Comparison of ENCODE assay signal across 29 cellular contexts in genomic region chr4:14117575-14118228, GRCh38.
DNase-seq lines count a peak whose midpoint lies in the region; ATAC-seq and TF ChIP-seq lines count a peak whose summit lies in the region.
"Had no signal": no experiment of that assay in that cellular context is flagged by ENCODE, and none has a peak within 500 bp of the region (broad histone marks: within the 10 kb centered on the region; RNA-seq: fewer than 3 reads in every experiment).

No MANE protein-coding gene starts in this region.

- DNase-seq in KBM-7 (peak; percentile 10), left ventricle myocardium superior (peak; percentile 27), head of caudate nucleus (no peak)
- DNase-seq in effector memory CD8-positive, alpha-beta T cell: no peak
- no peak for DNase-seq in CD8-positive, alpha-beta T cell
- DNase-seq: activated CD4-positive, alpha-beta T cell treated with anti-CD3 and anti-CD28 coated beads, Interleukin-2, amount 50 U/mL, for 1 hour; activated CD8-positive, alpha-beta memory T cell treated with anti-CD3 and anti-CD28 coated beads, Interleukin-2, amount 10 ng/mL, durations not matched to agents 7 days and 5 days; activated gamma-delta T cell treated with Interleukin-2 at 50 U/mL for 16 hours; activated naive CD8-positive, alpha-beta T cell treated with anti-CD3 and anti-CD28 coated beads, Interleukin-2, amount 50 U/mL, for 24 hours; activated T-cell treated with anti-CD3 and anti-CD28 coated beads, Interleukin-2, amount 50 U/mL, for 4 hours; DMS 273 treated with DMSO at 0.1 percent for 48 hours; endodermal cell; Kasumi-1; kidney; lower lobe of right lung; mucosa of descending colon; NCI-H146; NCI-H446; NCI-H774; SJCRH30; substantia nigra had no signal

- H3K27me3 ChIP-seq in CD8-positive, alpha-beta T cell (ENCODE audit: insufficient read depth, low read length): no peaks in the 10 kb centered on the region
- H3K27me3 ChIP-seq: cardiac muscle cell, SJCRH30 had no signal

- H3K36me3 Mint-ChIP-seq in effector memory CD8-positive, alpha-beta T cell (ENCODE audit: insufficient read depth): no peaks in the 10 kb centered on the region
- H3K36me3 Mint-ChIP-seq in CD8-positive, alpha-beta T cell: no peaks in the 10 kb centered on the region
- H3K36me3 Mint-ChIP-seq: activated CD8-positive, alpha-beta memory T cell treated with anti-CD3 and anti-CD28 coated beads, Interleukin-2, amount 10 ng/mL, durations not matched to agents 7 days and 5 days; natural killer cell treated with Interleukin-12 subunit alpha and Interleukin-12 subunit beta and Interleukin-15 and Interleukin-18, amount 100 ng/mL, for 72 hours; stimulated activated memory B cell treated with anti-CD40 and anti-IgM and Interleukin-4, amounts not matched to agents 10 μg/mL and 1 μg/mL and 100 μg/mL, for 72 hours; type B pancreatic cell; WTC11 had no signal

- no peaks in the 10 kb centered on the region for H3K4me1 ChIP-seq in CD8-positive, alpha-beta T cell (ENCODE audit: insufficient read depth, low read length)
- H3K4me1 ChIP-seq: lower lobe of right lung, SJCRH30 had no signal

- H3K27me3 Mint-ChIP-seq in effector memory CD8-positive, alpha-beta T cell: no peaks in the 10 kb centered on the region
- H3K27me3 Mint-ChIP-seq in CD8-positive, alpha-beta T cell (ENCODE audit: low read depth): peaks cover 2% of the 10 kb centered on the region
- H3K27me3 Mint-ChIP-seq: activated CD8-positive, alpha-beta memory T cell treated with anti-CD3 and anti-CD28 coated beads, Interleukin-2, amount 10 ng/mL, durations not matched to agents 7 days and 5 days; natural killer cell treated with Interleukin-12 subunit alpha and Interleukin-12 subunit beta and Interleukin-15 and Interleukin-18, amount 100 ng/mL, for 72 hours; stimulated activated memory B cell treated with anti-CD40 and anti-IgM and Interleukin-4, amounts not matched to agents 10 μg/mL and 1 μg/mL and 100 μg/mL, for 72 hours; type B pancreatic cell had no signal

- H3K4me1 Mint-ChIP-seq in effector memory CD8-positive, alpha-beta T cell (ENCODE audit: low read depth in 2 of 2): no peaks in the 10 kb centered on the region
- H3K4me1 Mint-ChIP-seq in CD8-positive, alpha-beta T cell (ENCODE audit: low read depth): peaks cover 5% of the 10 kb centered on the region
- H3K4me1 Mint-ChIP-seq: activated CD8-positive, alpha-beta memory T cell treated with anti-CD3 and anti-CD28 coated beads, Interleukin-2, amount 10 ng/mL, durations not matched to agents 7 days and 5 days had no signal

- in situ Hi-C loops in KBM-7 (cut with MboI; ENCODE audit: low pct_unique_long_range_greater_than_20kb, low sequenced_read_pairs): no loop called here

- H3K36me3 ChIP-seq in CD8-positive, alpha-beta T cell (ENCODE audit: insufficient read depth, low read length): no peaks in the 10 kb centered on the region
- H3K36me3 ChIP-seq: cardiac muscle cell, lower lobe of right lung, SJCRH30 had no signal

- no peak overlapping the region for H3K27ac ChIP-seq in CD8-positive, alpha-beta T cell (ENCODE audit: low read depth, low read length)
- H3K27ac ChIP-seq: cardiac muscle cell, lower lobe of right lung, SJCRH30 had no signal

- TF ChIP-seq CTCF in CD8-positive, alpha-beta T cell (IDR thresholded peaks at IDR 0.05): no peak

- peaks cover 0 to 9% of the 10 kb centered on the region in 2 donors for H3K9me3 Mint-ChIP-seq in effector memory CD8-positive, alpha-beta T cell
- H3K9me3 Mint-ChIP-seq in CD8-positive, alpha-beta T cell: no peaks in the 10 kb centered on the region
- H3K9me3 Mint-ChIP-seq: endodermal cell, type B pancreatic cell had no signal

- no peaks in the 10 kb centered on the region for H3K9me3 ChIP-seq in CD8-positive, alpha-beta T cell (ENCODE audit: low read length)
- H3K9me3 ChIP-seq: lower lobe of right lung, mucosa of descending colon, SJCRH30 had no signal

- H3K4me3 ChIP-seq in CD8-positive, alpha-beta T cell (ENCODE audit: low read depth, low read length): no peak overlapping the region
- H3K4me3 ChIP-seq: cardiac muscle cell, lower lobe of right lung, mucosa of descending colon, SJCRH30 had no signal

- peak; percentile 45 for ATAC-seq in GM18861 (IDR thresholded peaks at IDR 0.05; ENCODE audit: unreplicated experiment)
- peak; percentile 73 for ATAC-seq in GM19395 (IDR thresholded peaks at IDR 0.05; ENCODE audit: unreplicated experiment)
- peak; percentile 92 for ATAC-seq in left ventricle myocardium superior
- no peak for ATAC-seq in effector memory CD8-positive, alpha-beta T cell (replicated peaks)
- no peak for ATAC-seq in HG03342 (IDR thresholded peaks at IDR 0.05; ENCODE audit: unreplicated experiment)
- ATAC-seq in CD8-positive, alpha-beta T cell: no peak
- ATAC-seq: activated CD8-positive, alpha-beta memory T cell treated with anti-CD3 and anti-CD28 coated beads, Interleukin-2, amount 10 ng/mL, durations not matched to agents 7 days and 5 days; activated naive CD8-positive, alpha-beta T cell treated with anti-CD3 and anti-CD28 coated beads, Interleukin-2, amount 50 U/mL, for 24 hours; activated T-cell treated with anti-CD3 and anti-CD28 coated beads, Interleukin-2, amount 50 U/mL, for 4 hours; lower lobe of right lung; mucosa of descending colon; natural killer cell treated with Interleukin-12 subunit alpha and Interleukin-12 subunit beta and Interleukin-15 and Interleukin-18, amount 100 ng/mL, for 72 hours; stimulated activated memory B cell treated with anti-CD40 and anti-IgM and Interleukin-4, amounts not matched to agents 10 μg/mL and 1 μg/mL and 100 μg/mL, for 72 hours; WTC11 had no signal

- H3K4me3 Mint-ChIP-seq in effector memory CD8-positive, alpha-beta T cell: no peak overlapping the region
- no peak overlapping the region for H3K4me3 Mint-ChIP-seq in CD8-positive, alpha-beta T cell
- H3K4me3 Mint-ChIP-seq: activated CD8-positive, alpha-beta memory T cell treated with anti-CD3 and anti-CD28 coated beads, Interleukin-2, amount 10 ng/mL, durations not matched to agents 7 days and 5 days; activated naive CD8-positive, alpha-beta T cell treated with anti-CD3 and anti-CD28 coated beads, Interleukin-2, amount 50 U/mL, for 24 hours; activated T-cell treated with anti-CD3 and anti-CD28 coated beads, Interleukin-2, amount 50 U/mL, for 4 hours; endodermal cell; natural killer cell treated with Interleukin-12 subunit alpha and Interleukin-12 subunit beta and Interleukin-15 and Interleukin-18, amount 100 ng/mL, for 72 hours; stimulated activated memory B cell treated with anti-CD40 and anti-IgM and Interleukin-4, amounts not matched to agents 10 μg/mL and 1 μg/mL and 100 μg/mL, for 72 hours; type B pancreatic cell; WTC11 had no signal

- CTCF ChIA-PET in CD8-positive, alpha-beta T cell (lab: Charles Lee): no interaction called here

- H3K27ac Mint-ChIP-seq in effector memory CD8-positive, alpha-beta T cell: no peak overlapping the region
- no peak overlapping the region for H3K27ac Mint-ChIP-seq in CD8-positive, alpha-beta T cell
- H3K27ac Mint-ChIP-seq: activated CD8-positive, alpha-beta memory T cell treated with anti-CD3 and anti-CD28 coated beads, Interleukin-2, amount 10 ng/mL, durations not matched to agents 7 days and 5 days; activated naive CD8-positive, alpha-beta T cell treated with anti-CD3 and anti-CD28 coated beads, Interleukin-2, amount 50 U/mL, for 24 hours; endodermal cell; natural killer cell treated with Interleukin-12 subunit alpha and Interleukin-12 subunit beta and Interleukin-15 and Interleukin-18, amount 100 ng/mL, for 72 hours; stimulated activated memory B cell treated with anti-CD40 and anti-IgM and Interleukin-4, amounts not matched to agents 10 μg/mL and 1 μg/mL and 100 μg/mL, for 72 hours; type B pancreatic cell; WTC11 had no signal

- POLR2A ChIA-PET in CD8-positive, alpha-beta T cell (lab: Charles Lee): no interaction called here

- intact Hi-C loops in left ventricle myocardium superior (cut with micrococcal nuclease) (no loop called here), head of caudate nucleus (cut with DNase I) (no loop called here)
- intact Hi-C loops in CD8-positive, alpha-beta T cell (cut with DNase I, micrococcal nuclease): no loop called here

Comparison
In these comparisons a context has a peak if more than half of its experiments do, and no peak if none do; other contexts are left out.
1. ATAC-seq: peak in GM18861 (single experiment), GM19395 (single experiment) and left ventricle myocardium superior (single experiment); none in effector memory CD8-positive, alpha-beta T cell (single experiment), HG03342 (single experiment) and CD8-positive, alpha-beta T cell (single experiment).
2. DNase-seq: peak in KBM-7 (single experiment) and left ventricle myocardium superior (single experiment); none in effector memory CD8-positive, alpha-beta T cell (0 of 3), head of caudate nucleus (0 of 42) and CD8-positive, alpha-beta T cell (0 of 7).